8 cellular contexts compared by ENCODE assay signal in genomic region chr22:30969532-30970355, GRCh38. TPM values are rescaled to one million over a fixed set of nuclear protein-coding genes. Genes with fewer than 3 reads are reported as not detected.
A peak's percentile ranks its signal among the peaks of the same experiment; 100 is the strongest.
DNase-seq lines count a peak whose midpoint lies in the region; ATAC-seq and TF ChIP-seq lines count a peak whose summit lies in the region.

No MANE protein-coding gene starts in this region.

- TF ChIP-seq CTCF in mucosa of descending colon (IDR thresholded peaks at IDR 0.05) (no peak), suprapubic skin (IDR thresholded peaks at IDR 0.05) (no peak)

- no peak for TF ChIP-seq EP300 in suprapubic skin (IDR thresholded peaks at IDR 0.05)

- H3K4me1 ChIP-seq in HUES64 (ENCODE audit: insufficient read depth, low read length) = 0 out of 2 replicates have a peak, but pooled peaks cover 4% of the 10 kb centered on the region
- peaks cover 7% of the 10 kb centered on the region for H3K4me1 ChIP-seq in mucosa of descending colon (ENCODE audit: low read depth)
- H3K4me1 ChIP-seq in suprapubic skin = peaks cover 19% of the 10 kb centered on the region

- no peaks in the 10 kb centered on the region for H3K27me3 Mint-ChIP-seq in effector memory CD8-positive, alpha-beta T cell

- TF ChIP-seq POLR2A in suprapubic skin (IDR thresholded peaks at IDR 0.05) = no peak

- peak overlapping the region; percentile 86 to 87 for H3K4me3 Mint-ChIP-seq in effector memory CD8-positive, alpha-beta T cell

- H3K27ac Mint-ChIP-seq in effector memory CD8-positive, alpha-beta T cell = peak overlapping the region; percentile 93 to 94

- intact Hi-C loops in mucosa of descending colon (cut with DNase I, micrococcal nuclease) = no loop called here

- peaks cover 66% of the 10 kb centered on the region for H3K36me3 ChIP-seq in HUES64 (ENCODE audit: insufficient read depth, low read length)
- peaks cover 12% of the 10 kb centered on the region for H3K36me3 ChIP-seq in mucosa of descending colon (ENCODE audit: low read depth)
- peaks cover 35% of the 10 kb centered on the region for H3K36me3 ChIP-seq in suprapubic skin

- peaks cover 4 to 7% of the 10 kb centered on the region in 2 donors for H3K9me3 Mint-ChIP-seq in effector memory CD8-positive, alpha-beta T cell

- H3K4me3 ChIP-seq in HUES64 (ENCODE audit: low read length) = peak overlapping the region; percentile 78
- H3K4me3 ChIP-seq in mucosa of descending colon = peak overlapping the region; percentile 86
- H3K4me3 ChIP-seq in suprapubic skin = peak overlapping the region; percentile 79

- peak; percentile 30 for DNase-seq in Daoy (ENCODE audit: low read depth)
- no peak for DNase-seq in effector memory CD8-positive, alpha-beta T cell
- DNase-seq in mucosa of descending colon = peak in 2 of 3 donors; percentile 44 to 70
- DNase-seq in suprapubic skin (ENCODE audit: low spot score in 2 of 2) = no peak
- no peak for DNase-seq in H4 (ENCODE audit: low spot score)

- peak; percentile 33 for ATAC-seq in GM21423 (IDR thresholded peaks at IDR 0.05; ENCODE audit: unreplicated experiment)
- peak; percentile 3 to 6 for ATAC-seq in activated CD4-positive, CD25-positive, alpha-beta regulatory T cell treated with anti-CD3 and anti-CD28 coated beads, Interleukin-2, amount 50 U/mL, for 24 hours
- ATAC-seq in effector memory CD8-positive, alpha-beta T cell (replicated peaks) = peak; percentile 11
- peak; percentile 50 for ATAC-seq in mucosa of descending colon

- H3K27me3 ChIP-seq in HUES64 (ENCODE audit: insufficient read depth, low read length) (no peaks in the 10 kb centered on the region), suprapubic skin (no peaks in the 10 kb centered on the region)

- WGBS in HUES64 = 1% methylated on average over 49 of the region's 49 CpGs
- WGBS in suprapubic skin = 6% methylated on average over 24 of the region's 49 CpGs

- H3K9ac ChIP-seq in HUES64 (ENCODE audit: low read depth, low read length) = peak overlapping the region; percentile 95

- H3K27ac ChIP-seq in HUES64 (ENCODE audit: low read depth, low read length) (peak overlapping the region; percentile 95), suprapubic skin (peak overlapping the region; percentile 96)

- H3K9me3 ChIP-seq in HUES64 (ENCODE audit: insufficient read depth, low read depth, low read length) = peaks cover 50% of the 10 kb centered on the region
- H3K9me3 ChIP-seq in mucosa of descending colon = peaks cover 24% of the 10 kb centered on the region
- peaks cover 24% of the 10 kb centered on the region for H3K9me3 ChIP-seq in suprapubic skin

- H3K4me1 Mint-ChIP-seq in effector memory CD8-positive, alpha-beta T cell (ENCODE audit: low read depth in 2 of 2) = peaks cover 20 to 27% of the 10 kb centered on the region in 2 donors

- H3K36me3 Mint-ChIP-seq in effector memory CD8-positive, alpha-beta T cell (ENCODE audit: insufficient read depth) = peaks cover 37% of the 10 kb centered on the region

RNA-seq across cellular contexts. Expression of gene TUG1, which starts 0.7 kb away (rescaled TPM):
- 35.0 and 37.0 TPM in 2 replicates for total RNA-seq in Daoy (2014; rRNA removed; shearing (Covaris generic))
- polyA plus RNA-seq in HUES64 (2013, experiment 1 of 2) = 71.0 TPM
- polyA plus RNA-seq in HUES64 (2013, experiment 2 of 2) = 72.8 TPM
- 10 to 100 TPM; 68.2 to 83.2 (median 72.0) TPM for total RNA-seq in mucosa of descending colon
- 100 to 1,000 TPM in 1 of 4 donors, 10 to 100 TPM in 3; 48.1 to 170 (median 61.2) TPM for total RNA-seq in suprapubic skin
- total RNA-seq in H4 (2014; rRNA removed; shearing (Covaris generic)) = 35.8 and 38.2 TPM in 2 replicates

RNA-seq across cellular contexts. Expression of gene MORC2, which starts 1.2 kb away (rescaled TPM):
- total RNA-seq in Daoy (2014; rRNA removed; shearing (Covaris generic)) = 12.6 and 13.4 TPM in 2 replicates
- polyA plus RNA-seq in HUES64 (2013, experiment 1 of 2) = 35.6 TPM
- 34.0 TPM for polyA plus RNA-seq in HUES64 (2013, experiment 2 of 2)
- total RNA-seq in mucosa of descending colon (10 to 100 TPM; 14.0 to 28.0 (median 20.0) TPM), suprapubic skin (10 to 100 TPM; 12.9 to 38.7 (median 21.3) TPM)
- 9.0 and 10.8 TPM in 2 replicates for total RNA-seq in H4 (2014; rRNA removed; shearing (Covaris generic))

Comparison
In these comparisons a context has a peak if more than half of its experiments do, and no peak if none do; other contexts are left out.
1. DNase-seq: peak in Daoy (single experiment) and mucosa of descending colon (2 of 3); none in effector memory CD8-positive, alpha-beta T cell (0 of 3), suprapubic skin (0 of 2) and H4 (single experiment).
2. Peak in every context shown above with its lines, with median percentiles within 50 percentile points of each other: ATAC-seq and H3K4me3 ChIP-seq.